ENCODE assay signal across 15 cellular contexts in genomic region chr11:2714871-2715270, GRCh38. TPM values are rescaled to one million over a fixed set of nuclear protein-coding genes. Genes with fewer than 3 reads are reported as not detected.
DNase-seq lines count a peak whose midpoint lies in the region; ATAC-seq and TF ChIP-seq lines count a peak whose summit lies in the region.
"Had no signal": no experiment of that assay in that cellular context is flagged by ENCODE, and none has a peak within 500 bp of the region (broad histone marks: within the 10 kb centered on the region; RNA-seq: fewer than 3 reads in every experiment).

No MANE protein-coding gene starts in this region.

- peak overlapping the region in 1 of 4 donors; percentile 54 for H3K4me3 Mint-ChIP-seq in IgD-negative memory B cell
- H3K4me3 Mint-ChIP-seq: CD4-positive, alpha-beta memory T cell; HFFc6 had no signal

- ATAC-seq in Right ventricle myocardium superior (ENCODE audit: poor library complexity) (no peak), lower lobe of right lung (no peak)

- no peak overlapping the region for H3K14ac ChIP-seq in neuronal stem cell (ENCODE audit: low read length)

- no peak overlapping the region for H2AFZ ChIP-seq in neuronal stem cell (ENCODE audit: low read length)

- H3K4me1 Mint-ChIP-seq in IgD-negative memory B cell = peaks cover 0 to 1% (median 0%) of the 10 kb centered on the region in 3 donors
- H3K4me1 Mint-ChIP-seq: CD4-positive, alpha-beta memory T cell had no signal

- TF ChIP-seq CTCF in right atrium auricular region (IDR thresholded peaks at IDR 0.05) = no peak
- TF ChIP-seq CTCF in lower lobe of right lung (IDR thresholded peaks at IDR 0.05) = no peak

- H4K8ac ChIP-seq in neuronal stem cell (ENCODE audit: low read depth, low read length) = no peak overlapping the region

- H2BK15ac ChIP-seq in neuronal stem cell (ENCODE audit: low read length) = no peak overlapping the region

- no peak overlapping the region for H2BK120ac ChIP-seq in neuronal stem cell (ENCODE audit: low read depth, low read length)

- no peak overlapping the region for H3K9ac ChIP-seq in neuronal stem cell (ENCODE audit: low read depth, low read length, poor library complexity)

- no peaks in the 10 kb centered on the region for H3K36me3 ChIP-seq in right atrium auricular region
- H3K36me3 ChIP-seq in neuronal stem cell (replicated peaks in 1 of 2; ENCODE audit: control insufficient read depth in 2 of 2, insufficient read depth in 2 of 2, low read length in 2 of 2) = no peaks in the 10 kb centered on the region
- no peaks in the 10 kb centered on the region for H3K36me3 ChIP-seq in lower lobe of right lung
- H3K36me3 ChIP-seq: HAP-1 had no signal

- H3K4me2 ChIP-seq in neuronal stem cell (ENCODE audit: insufficient read depth, low read length, poor library complexity, severe bottlenecking) = no peak overlapping the region

- H3K27ac Mint-ChIP-seq in IgD-negative memory B cell = peak overlapping the region in 2 of 3 donors; percentile 35 to 80
- H3K27ac Mint-ChIP-seq: HFFc6 had no signal

- H3K4me1 ChIP-seq in right atrium auricular region (peaks cover 0 to 12% of the 10 kb centered on the region in 2 donors), neuronal stem cell (ENCODE audit: control insufficient read depth in 2 of 2, insufficient read depth in 1 of 2, low read depth in 1 of 2, low read length in 2 of 2) (peaks cover 0 to 4% of the 10 kb centered on the region in 2 donors), lower lobe of right lung (no peaks in the 10 kb centered on the region)
- H3K4me1 ChIP-seq: HAP-1 had no signal

- H3K27ac ChIP-seq in right atrium auricular region (no peak overlapping the region), neuronal stem cell (replicated peaks; ENCODE audit: low read length) (no peak overlapping the region), lower lobe of right lung (no peak overlapping the region)
- H3K27ac ChIP-seq: C4-2B had no signal

- POLR2A ChIA-PET in HEK293T (lab: Yijun Ruan, JAX) = no interaction called here

- H3K27me3 ChIP-seq in right atrium auricular region = no peaks in the 10 kb centered on the region
- peaks cover 0 to 80% (median 50%) of the 10 kb centered on the region in 3 experiments for H3K27me3 ChIP-seq in neuronal stem cell (ENCODE audit: control insufficient read depth in 3 of 3, insufficient read depth in 3 of 3, low read depth in 1 of 3, low read length in 3 of 3)
- H3K27me3 ChIP-seq in lower lobe of right lung (ENCODE audit: low read depth) = no peaks in the 10 kb centered on the region

- intact Hi-C loops in Right ventricle myocardium superior (cut with DNase I) (no loop called here), lower lobe of right lung (cut with DNase I) (no loop called here)

- peak overlapping the region; percentile 53 for H3K18ac ChIP-seq in neuronal stem cell (ENCODE audit: low read length)

- H3K36me3 Mint-ChIP-seq in IgD-negative memory B cell = peaks cover 12% of the 10 kb centered on the region

- peak overlapping the region; percentile 25 for H2AK5ac ChIP-seq in neuronal stem cell (ENCODE audit: low read depth, low read length)

- no peak overlapping the region for H4K91ac ChIP-seq in neuronal stem cell (ENCODE audit: low read depth, low read length, poor library complexity)

- DNase-seq in Right ventricle myocardium superior = peak; percentile 28
- DNase-seq in right atrium auricular region (ENCODE audit: low spot score) = no peak
- DNase-seq in neuronal stem cell (ENCODE audit: low spot score) = no peak
- DNase-seq in HEK293T (ENCODE audit: extremely low spot score) = no peak
- DNase-seq in D341Med (ENCODE audit: low spot score) = no peak
- no peak for DNase-seq in lower lobe of right lung
- DNase-seq: ACHN; CD4-positive, alpha-beta memory T cell; DMS153; DMS79 treated with DMSO at 0.1 percent for 48 hours; EL; HFFc6 had no signal

- WGBS in neuronal stem cell (ENCODE audit: extremely low coverage in 2 of 2, insufficient read length in 2 of 2, insufficient replicate concordance in 1 of 2), 2 donors = no CpG with 5 or more reads among the region's 7 CpGs

- peaks cover 0 to 8% of the 10 kb centered on the region in 2 donors for H3K9me3 ChIP-seq in right atrium auricular region
- peaks cover 5 to 12% of the 10 kb centered on the region in 2 donors for H3K9me3 ChIP-seq in neuronal stem cell (replicated peaks in 1 of 2; ENCODE audit: control insufficient read depth in 2 of 2, insufficient read depth in 1 of 2, low read depth in 1 of 2, low read length in 2 of 2)
- H3K9me3 ChIP-seq in lower lobe of right lung = no peaks in the 10 kb centered on the region

- CTCF ChIA-PET in HEK293T (lab: Yijun Ruan, JAX) = no interaction called here

- H3K27me3 Mint-ChIP-seq in IgD-negative memory B cell = no peaks in the 10 kb centered on the region
- H3K27me3 Mint-ChIP-seq: CD4-positive, alpha-beta memory T cell had no signal

- H2BK5ac ChIP-seq in neuronal stem cell (ENCODE audit: low read length) = no peak overlapping the region

- H3K4me3 ChIP-seq in right atrium auricular region = no peak overlapping the region
- H3K4me3 ChIP-seq in neuronal stem cell (ENCODE audit: low read length in 2 of 2) = no peak overlapping the region
- H3K4me3 ChIP-seq in lower lobe of right lung = no peak overlapping the region
- H3K4me3 ChIP-seq: HAP-1 had no signal

- no peak overlapping the region for H3K4ac ChIP-seq in neuronal stem cell (ENCODE audit: low read length)

- H2BK12ac ChIP-seq in neuronal stem cell (ENCODE audit: low read length) = peak overlapping the region; percentile 17

- no peaks in the 10 kb centered on the region for H3K79me1 ChIP-seq in neuronal stem cell (ENCODE audit: low read depth, low read length)

- H3K23ac ChIP-seq in neuronal stem cell (ENCODE audit: low read depth, low read length, poor library complexity) = peak overlapping the region; percentile 49

- H3K9me3 Mint-ChIP-seq in IgD-negative memory B cell = peaks cover 0 to 6% (median 1%) of the 10 kb centered on the region in 3 donors
- H3K9me3 Mint-ChIP-seq: HFFc6 had no signal

TF ChIP-seq in HEK293T, 16 proteins besides CTCF, POLR2A, EP300 and RAD21:
- TF ChIP-seq FOXA1 (IDR thresholded peaks at IDR 0.05) (no peak), CTBP1 (IDR thresholded peaks at IDR 0.05; ENCODE audit: borderline replicate concordance) (no peak), LEF1 (IDR thresholded peaks at IDR 0.05; ENCODE audit: borderline replicate concordance) (no peak), SUZ12 (IDR thresholded peaks at IDR 0.05) (no peak), ZNF384 (IDR thresholded peaks at IDR 0.05) (no peak)

RNA-seq across cellular contexts. Expression of gene KCNQ1OT1, which starts 15.1 kb away (rescaled TPM):
- total RNA-seq in Right ventricle myocardium superior (0.35 TPM), right atrium auricular region (under 1 TPM; 0.35 to 0.37 TPM), lower lobe of right lung (1.6 TPM)
- polyA plus RNA-seq in IgD-negative memory B cell = 0.09 TPM
- 0.08 TPM for polyA plus RNA-seq in neuronal stem cell (2013, experiment 1 of 2)
- 0.11 TPM for polyA plus RNA-seq in neuronal stem cell (2013, experiment 2 of 2)
